23 cellular contexts compared by ENCODE assay signal in genomic region chr10:50999163-50999562, GRCh38.
DNase-seq lines count a peak whose midpoint lies in the region; ATAC-seq and TF ChIP-seq lines count a peak whose summit lies in the region.
"Had no signal": no experiment of that assay in that cellular context is flagged by ENCODE, and none has a peak within 500 bp of the region (broad histone marks: within the 10 kb centered on the region; RNA-seq: fewer than 3 reads in every experiment).

No MANE protein-coding gene starts in this region.

- in situ Hi-C loops in brain microvascular endothelial cell (cut with HindIII; ENCODE audit: low pct_ligation_motif_present, low sequenced_read_pairs), result no loop called here

- H3K27ac ChIP-seq in left ventricle myocardium inferior (replicated peaks) (peak overlapping the region; percentile 3), heart left ventricle (peak overlapping the region in 1 of 12 donors; percentile 26), brain microvascular endothelial cell (peak overlapping the region; percentile 98), Peyer's patch (no peak overlapping the region)
- H3K27ac ChIP-seq: 22Rv1, BLaER1 had no signal

- H3K4me1 ChIP-seq in left ventricle myocardium inferior, result peaks cover 49% of the 10 kb centered on the region
- H3K4me1 ChIP-seq in heart left ventricle, result peaks cover 0 to 60% (median 6%) of the 10 kb centered on the region in 12 donors
- no peaks in the 10 kb centered on the region for H3K4me1 ChIP-seq in Peyer's patch

- H3K27me3 ChIP-seq in left ventricle myocardium inferior (ENCODE audit: low read depth), result no peaks in the 10 kb centered on the region
- H3K27me3 ChIP-seq in heart left ventricle, result no peaks in the 10 kb centered on the region
- no peaks in the 10 kb centered on the region for H3K27me3 ChIP-seq in brain microvascular endothelial cell (replicated peaks)
- no peaks in the 10 kb centered on the region for H3K27me3 ChIP-seq in Peyer's patch
- H3K27me3 ChIP-seq: BLaER1 had no signal

- TF ChIP-seq CTCF in left ventricle myocardium inferior (IDR thresholded peaks at IDR 0.05; ENCODE audit: borderline replicate concordance), result no peak
- no peak for TF ChIP-seq CTCF in heart left ventricle (IDR thresholded peaks at IDR 0.05)
- TF ChIP-seq CTCF in brain microvascular endothelial cell (IDR thresholded peaks at IDR 0.05; ENCODE audit: low read depth, low read length, missing control alignments), result no peak
- no peak for TF ChIP-seq CTCF in Peyer's patch (IDR thresholded peaks at IDR 0.05)

- DNase-seq in left ventricle myocardium inferior (no peak), heart left ventricle (no peak), brain microvascular endothelial cell (no peak), iris pigment epithelial cell (ENCODE audit: low read depth) (peak; percentile 34), RPMI8226 (no peak), Peyer's patch (no peak)
- DNase-seq in stimulated activated CD4-positive, alpha-beta T cell treated with anti-CD3 and anti-CD28 coated beads, Interleukin-2, amount 100 ng/mL, for 48 hours, result no peak
- DNase-seq: CD4-positive, CD25-positive, alpha-beta regulatory T cell; GOT3; Kasumi-1; NCI-H1092 treated with DMSO at 0.1 percent for 48 hours; NCI-H1436; NCI-H187; NCI-H524; NCI-H774; PC-3; Right ventricle myocardium superior had no signal

- ATAC-seq in heart left ventricle (no peak), HG03571 (IDR thresholded peaks at IDR 0.05; ENCODE audit: unreplicated experiment) (no peak)
- ATAC-seq: HCT116, HepG2, K562, PC-3 had no signal

- TF ChIP-seq POLR2A in heart left ventricle (IDR thresholded peaks at IDR 0.05) (no peak), Peyer's patch (IDR thresholded peaks at IDR 0.05) (no peak)

- H3K9me3 ChIP-seq in left ventricle myocardium inferior (replicated peaks), result no peaks in the 10 kb centered on the region
- H3K9me3 ChIP-seq in heart left ventricle, result no peaks in the 10 kb centered on the region
- H3K9me3 ChIP-seq in Peyer's patch, result no peaks in the 10 kb centered on the region
- H3K9me3 ChIP-seq: BLaER1 had no signal

- H3K4me3 ChIP-seq in left ventricle myocardium inferior (no peak overlapping the region), heart left ventricle (no peak overlapping the region), brain microvascular endothelial cell (ENCODE audit: low read depth, low read length) (no peak overlapping the region), Peyer's patch (no peak overlapping the region)
- H3K4me3 ChIP-seq: BLaER1, K562 had no signal

- WGBS in heart left ventricle, 4 donors, result 80 to 91% (median 84%) methylated on average over 2 of the region's 2 CpGs

- H3K36me3 ChIP-seq in left ventricle myocardium inferior (no peaks in the 10 kb centered on the region), heart left ventricle (no peaks in the 10 kb centered on the region), brain microvascular endothelial cell (replicated peaks) (no peaks in the 10 kb centered on the region), Peyer's patch (no peaks in the 10 kb centered on the region)
- H3K36me3 ChIP-seq: BLaER1 had no signal

- intact Hi-C loops in left ventricle myocardium inferior (cut with micrococcal nuclease), result no loop called here
- intact Hi-C loops in heart left ventricle (cut with DNase I), result loop anchor here in 3 of 10 donors (5.0 to 10.0 kb wide), 2 partner anchors 426 to 1213 kb away; no protein-coding TSS in a partner anchor

Comparison
In these comparisons a context has a peak if more than half of its experiments do, and no peak if none do; other contexts are left out.
1. H3K27ac ChIP-seq: peak in left ventricle myocardium inferior (single experiment) and brain microvascular endothelial cell (single experiment); none in Peyer's patch (0 of 4).